In the genomic region with DNA sequence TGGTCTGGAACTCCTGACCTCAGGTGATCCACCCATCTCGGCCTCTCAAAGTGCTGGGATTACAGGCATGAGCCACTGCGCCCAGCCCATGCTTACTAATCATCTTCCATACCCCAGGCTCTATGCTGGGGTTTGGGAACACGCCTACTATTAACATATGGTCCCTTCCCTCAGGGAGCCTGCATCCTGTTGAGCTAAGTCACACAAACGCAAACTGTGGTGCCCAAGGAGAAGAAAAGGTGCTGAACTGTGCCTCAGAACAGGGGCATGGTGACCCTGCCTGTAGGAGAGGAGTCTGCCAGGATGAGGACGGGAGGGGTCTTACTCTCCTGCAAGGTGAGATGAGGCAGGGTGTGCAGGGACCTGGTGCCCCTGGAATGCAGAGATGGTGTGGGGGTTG, we compare ENCODE assay signal across 26 cellular contexts. TPM values are rescaled to one million over a fixed set of nuclear protein-coding genes. Genes with fewer than 3 reads are reported as not detected.
DNase-seq lines count a peak whose midpoint lies in the region; ATAC-seq and TF ChIP-seq lines count a peak whose summit lies in the region.
"Had no signal": no experiment of that assay in that cellular context is flagged by ENCODE, and none has a peak within 500 bp of the region (broad histone marks: within the 10 kb centered on the region; RNA-seq: fewer than 3 reads in every experiment).

No MANE protein-coding gene starts in this region.

- H2AFZ ChIP-seq in neural progenitor cell (replicated peaks) = no peak overlapping the region

- H3K27me3 ChIP-seq in HUES64 (ENCODE audit: insufficient read depth, low read length) = no peaks in the 10 kb centered on the region
- H3K27me3 ChIP-seq in neural progenitor cell = no peaks in the 10 kb centered on the region
- H3K27me3 ChIP-seq: breast epithelium had no signal

- H3K27ac Mint-ChIP-seq in chondrocyte (ENCODE audit: unreplicated experiment) (peak overlapping the region; percentile 64), neural progenitor cell (no peak overlapping the region)
- H3K27ac Mint-ChIP-seq: activated naive CD4-positive, alpha-beta T cell treated with anti-CD3 and anti-CD28 coated beads for 36 hours; CD4-positive, alpha-beta T cell had no signal

- no peaks in the 10 kb centered on the region for H3K9me3 ChIP-seq in HUES64 (ENCODE audit: insufficient read depth, low read depth, low read length)
- no peaks in the 10 kb centered on the region for H3K9me3 ChIP-seq in neural progenitor cell (ENCODE audit: low read depth)
- H3K9me3 ChIP-seq: breast epithelium had no signal

- H3K4me1 ChIP-seq in HUES64 (ENCODE audit: insufficient read depth, low read length) (no peaks in the 10 kb centered on the region; the same call in 1 of the 2 replicates), neural progenitor cell (no peaks in the 10 kb centered on the region)

- 89% methylated on average over 5 of the region's 5 CpGs for WGBS in HUES64

- no peaks in the 10 kb centered on the region for H3K79me2 ChIP-seq in neural progenitor cell (ENCODE audit: low read depth)

- H3K4me3 ChIP-seq in HUES64 (ENCODE audit: low read length) (no peak overlapping the region), neural progenitor cell (no peak overlapping the region)
- H3K4me3 ChIP-seq: breast epithelium had no signal

- peaks cover 1% of the 10 kb centered on the region for H3K36me3 Mint-ChIP-seq in chondrocyte (ENCODE audit: low read depth)
- peaks cover 5% of the 10 kb centered on the region for H3K36me3 Mint-ChIP-seq in neural progenitor cell

- H3K4me2 ChIP-seq in neural progenitor cell = no peak overlapping the region

- ATAC-seq in HG03469 (IDR thresholded peaks at IDR 0.05; ENCODE audit: unreplicated experiment) = no peak
- no peak for ATAC-seq in GM19397 (IDR thresholded peaks at IDR 0.05; ENCODE audit: unreplicated experiment)

- H3K9me3 Mint-ChIP-seq in chondrocyte (ENCODE audit: low read depth) = no peaks in the 10 kb centered on the region
- H3K9me3 Mint-ChIP-seq in neural progenitor cell = no peaks in the 10 kb centered on the region
- H3K9me3 Mint-ChIP-seq: activated naive CD4-positive, alpha-beta T cell treated with anti-CD3 and anti-CD28 coated beads for 36 hours; CD4-positive, alpha-beta T cell had no signal

- H4K20me1 ChIP-seq in neural progenitor cell (ENCODE audit: low read depth) = no peaks in the 10 kb centered on the region

- DNase-seq in chondrocyte (ENCODE audit: low spot score) = no peak
- DNase-seq in neural progenitor cell (ENCODE audit: low spot score) = no peak
- DNase-seq: activated CD8-positive, alpha-beta memory T cell treated with anti-CD3 and anti-CD28 coated beads for 24 hours; activated naive CD4-positive, alpha-beta T cell treated with anti-CD3 and anti-CD28 coated beads for 36 hours; activated T-cell treated with anti-CD3 and anti-CD28 coated beads, Interleukin-2, amount 50 U/mL, for 48 hours; amniotic stem cell; CD4-positive, alpha-beta T cell; cortex of kidney; DMS153; Kasumi-1; mammary epithelial cell; NCI-H187 treated with DMSO at 0.1 percent for 48 hours; NCI-H345; OCI-M1; SHP77; stimulated activated CD4-positive, alpha-beta T cell treated with anti-CD3 and anti-CD28 coated beads, Interleukin-2, amount 100 ng/mL, for 48 hours; stimulated activated naive CD4-positive, alpha-beta T cell treated with Interleukin-2 at 50 U/mL for 16 hours; SW 1271 had no signal

- no peak overlapping the region for H3K27ac ChIP-seq in HUES64 (ENCODE audit: low read depth, low read length)
- H3K27ac ChIP-seq in neural progenitor cell = no peak overlapping the region
- H3K27ac ChIP-seq: breast epithelium had no signal

- H3K4me3 Mint-ChIP-seq in chondrocyte (ENCODE audit: unreplicated experiment) (no peak overlapping the region), neural progenitor cell (peak overlapping the region; percentile 33)
- H3K4me3 Mint-ChIP-seq: activated naive CD4-positive, alpha-beta T cell treated with anti-CD3 and anti-CD28 coated beads for 36 hours; CD4-positive, alpha-beta T cell had no signal

- H3K4me1 Mint-ChIP-seq in chondrocyte (ENCODE audit: low read depth) (peaks cover 8% of the 10 kb centered on the region), neural progenitor cell (peaks cover 8% of the 10 kb centered on the region)

- TF ChIP-seq CTCF in chondrocyte (IDR thresholded peaks at IDR 0.05) (no peak), neural progenitor cell (IDR thresholded peaks at IDR 0.05) (no peak)

- H3K36me3 ChIP-seq in HUES64 (ENCODE audit: insufficient read depth, low read length) (peaks cover 18% of the 10 kb centered on the region), neural progenitor cell (no peaks in the 10 kb centered on the region)
- H3K36me3 ChIP-seq: breast epithelium had no signal

- H3K9ac ChIP-seq in HUES64 (ENCODE audit: low read depth, low read length) = peak overlapping the region; percentile 31; the same call in 1 of the 2 replicates
- no peak overlapping the region for H3K9ac ChIP-seq in neural progenitor cell

- H3F3A ChIP-seq in neural progenitor cell (ENCODE audit: low read depth) = peaks cover 8% of the 10 kb centered on the region

- no peaks in the 10 kb centered on the region for H3K27me3 Mint-ChIP-seq in chondrocyte (ENCODE audit: low read depth)
- peaks cover 9% of the 10 kb centered on the region for H3K27me3 Mint-ChIP-seq in neural progenitor cell (ENCODE audit: insufficient read depth, low read depth)
- H3K27me3 Mint-ChIP-seq: CD4-positive, alpha-beta T cell had no signal

RNA-seq across cellular contexts. Expression of gene MICOS13, which starts 5.6 kb away (rescaled TPM):
- 15.2 TPM for polyA plus RNA-seq in HUES64 (2013, experiment 1 of 2)
- polyA plus RNA-seq in HUES64 (2013, experiment 2 of 2) = 17.6 TPM
- total RNA-seq in chondrocyte = 61.0 to 66.6 TPM (median 65.3 TPM) in 3 replicates
- total RNA-seq in neural progenitor cell (ENCODE audit: low replicate concordance) = 7.5 and 15.0 TPM in 2 replicates

RNA-seq across cellular contexts. Expression of gene HSD11B1L, which starts 6.1 kb away (rescaled TPM):
- polyA plus RNA-seq in HUES64 (2013, experiment 1 of 2) = 6.0 TPM
- polyA plus RNA-seq in HUES64 (2013, experiment 2 of 2) = 14.4 TPM
- total RNA-seq in chondrocyte (7.2 to 9.9 TPM (median 9.9 TPM) in 3 replicates), neural progenitor cell (ENCODE audit: low replicate concordance) (7.7 and 60.5 TPM in 2 replicates)

RNA-seq across cellular contexts. Expression of gene RPL36, which starts 15.4 kb away (rescaled TPM):
- 849 TPM for polyA plus RNA-seq in HUES64 (2013, experiment 1 of 2)
- 875 TPM for polyA plus RNA-seq in HUES64 (2013, experiment 2 of 2)
- 537 to 578 TPM (median 548 TPM) in 3 replicates for total RNA-seq in chondrocyte
- 778 and 991 TPM in 2 replicates for total RNA-seq in neural progenitor cell (ENCODE audit: low replicate concordance)

RNA-seq across cellular contexts. Expression of gene LONP1, which starts 45.2 kb away (rescaled TPM):
- polyA plus RNA-seq in HUES64 (2013, experiment 1 of 2) = 66.6 TPM
- 62.6 TPM for polyA plus RNA-seq in HUES64 (2013, experiment 2 of 2)
- total RNA-seq in chondrocyte (59.1 to 116 TPM (median 116 TPM) in 3 replicates), neural progenitor cell (ENCODE audit: low replicate concordance) (35.9 and 68.4 TPM in 2 replicates)

RNA-seq across cellular contexts. Expression of gene CATSPERD, which starts 45.7 kb away (rescaled TPM):
- not detected for polyA plus RNA-seq in HUES64 (2013, experiment 1 of 2)
- not detected for polyA plus RNA-seq in HUES64 (2013, experiment 2 of 2)
- not detected in 3 replicates for total RNA-seq in chondrocyte
- not detected in 2 replicates for total RNA-seq in neural progenitor cell (ENCODE audit: low replicate concordance)
- total RNA-seq: activated naive CD4-positive, alpha-beta T cell treated with anti-CD3 and anti-CD28 coated beads for 36 hours; breast epithelium; CD4-positive, alpha-beta T cell; H4; mammary epithelial cell; myocyte; omental fat pad; renal cortical epithelial cell had no signal
- polyA plus RNA-seq: mammary epithelial cell had no signal
